9 cellular contexts compared by ENCODE assay signal in the genomic region with DNA sequence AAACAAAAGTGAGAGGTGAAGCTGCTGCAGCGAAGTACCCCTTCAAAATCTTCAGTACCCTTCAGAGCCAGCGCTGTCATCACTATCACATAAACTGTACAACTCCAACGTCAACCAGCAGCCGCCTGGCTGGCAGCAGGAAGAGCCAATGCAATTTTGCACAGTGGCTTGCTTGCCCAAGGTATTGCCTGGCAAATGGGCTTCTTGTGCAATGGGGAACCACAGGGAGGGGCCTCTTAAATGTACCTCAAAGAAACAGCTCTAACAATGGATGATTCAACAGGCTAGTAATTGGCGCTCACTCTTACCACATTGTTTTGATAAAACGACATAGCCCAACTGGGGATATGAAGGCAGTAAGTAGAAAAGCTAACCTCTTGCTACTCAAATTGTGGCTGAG.
DNase-seq lines count a peak whose midpoint lies in the region; ATAC-seq, FAIRE-seq and TF ChIP-seq lines count a peak whose summit lies in the region.
"Had no signal": no experiment of that assay in that cellular context is flagged by ENCODE, and none has a peak within 500 bp of the region (broad histone marks: within the 10 kb centered on the region; RNA-seq: fewer than 3 reads in every experiment).

No MANE protein-coding gene starts in this region.

- no peak for TF ChIP-seq POLR2A in GM12891 (IDR thresholded peaks at IDR 0.05; ENCODE audit: low read depth, low read length)

- no peak overlapping the region for H3K9ac ChIP-seq in neural progenitor cell

- BruUV-seq in A673 (replicated peaks; lab: Mats Ljungman, UMichigan): no TSS peak

- H3K4me3 ChIP-seq in RWPE2 (ENCODE audit: severe bottlenecking) (no peak overlapping the region), bronchial epithelial cell (ENCODE audit: low read depth, low read length) (no peak overlapping the region), neural progenitor cell (no peak overlapping the region), A673 (ENCODE audit: low read depth, low read length, poor library complexity, severe bottlenecking) (no peak overlapping the region)
- H3K4me3 ChIP-seq in naive thymus-derived CD4-positive, alpha-beta T cell (ENCODE audit: low read length): no peak overlapping the region

- intact Hi-C loops in naive thymus-derived CD4-positive, alpha-beta T cell (cut with micrococcal nuclease): loop anchor here (1.0 to 10.0 kb wide), 7 partner anchors 9 to 1325 kb away; a partner anchor contains a TSS
- intact Hi-C loops in A673 (cut with micrococcal nuclease; ENCODE audit: unreplicated experiment): no loop called here

- peaks cover 43 to 77% (median 64%) of the 10 kb centered on the region in 7 donors for H3K4me1 Mint-ChIP-seq in naive thymus-derived CD4-positive, alpha-beta T cell
- H3K4me1 Mint-ChIP-seq in neural progenitor cell: peaks cover 27% of the 10 kb centered on the region

- H3K27ac Mint-ChIP-seq in naive thymus-derived CD4-positive, alpha-beta T cell: peak overlapping the region; percentile 81 to 94 (median 86)
- H3K27ac Mint-ChIP-seq in neural progenitor cell: no peak overlapping the region

- H3K27ac ChIP-seq in RWPE2 (ENCODE audit: poor library complexity, severe bottlenecking): peak overlapping the region; percentile 99
- H3K27ac ChIP-seq in naive thymus-derived CD4-positive, alpha-beta T cell (ENCODE audit: low read depth, low read length): no peak overlapping the region
- no peak overlapping the region for H3K27ac ChIP-seq in neural progenitor cell
- H3K27ac ChIP-seq in A673 (ENCODE audit: low read depth, low read length, poor library complexity, severe bottlenecking): no peak overlapping the region

- ATAC-seq in RWPE2 (ENCODE audit: low read depth) (peak; percentile 56), GM18520 (IDR thresholded peaks at IDR 0.05; ENCODE audit: unreplicated experiment) (no peak)
- peak; percentile 74 for ATAC-seq in naive thymus-derived CD4-positive, alpha-beta T cell

- TF ChIP-seq CTCF in RWPE2 (IDR thresholded peaks at IDR 0.05; ENCODE audit: poor library complexity, severe bottlenecking) (no peak), bronchial epithelial cell (IDR thresholded peaks at IDR 0.05; ENCODE audit: insufficient read depth, low read length, severe bottlenecking) (no peak), neural progenitor cell (IDR thresholded peaks at IDR 0.05) (no peak), A673 (conservative IDR thresholded peaks at IDR 0.05; ENCODE audit: low read depth, low read length) (no peak)

- H2AFZ ChIP-seq in neural progenitor cell (replicated peaks): no peak overlapping the region

- H3K79me2 ChIP-seq in neural progenitor cell (ENCODE audit: low read depth): no peaks in the 10 kb centered on the region

- H3K4me1 ChIP-seq in RWPE2 (ENCODE audit: insufficient read depth, poor library complexity, severe bottlenecking) (peaks cover 81% of the 10 kb centered on the region), neural progenitor cell (peaks cover 48% of the 10 kb centered on the region), A673 (ENCODE audit: insufficient read depth, low read length, poor library complexity, severe bottlenecking) (no peaks in the 10 kb centered on the region)
- peaks cover 0 to 44% of the 10 kb centered on the region in 2 donors for H3K4me1 ChIP-seq in naive thymus-derived CD4-positive, alpha-beta T cell (ENCODE audit: control insufficient read depth in 2 of 2, insufficient read depth in 2 of 2, low read length in 2 of 2)

- H3K36me3 ChIP-seq in RWPE2 (ENCODE audit: low read depth) (no peaks in the 10 kb centered on the region), bronchial epithelial cell (ENCODE audit: control insufficient read depth, insufficient read depth, low read length) (no peaks in the 10 kb centered on the region), neural progenitor cell (no peaks in the 10 kb centered on the region), A673 (ENCODE audit: insufficient read depth, low read length, poor library complexity, severe bottlenecking) (no peaks in the 10 kb centered on the region)
- no peaks in the 10 kb centered on the region for H3K36me3 ChIP-seq in naive thymus-derived CD4-positive, alpha-beta T cell (ENCODE audit: control insufficient read depth in 2 of 3, insufficient read depth in 3 of 3, low read length in 3 of 3)

- FAIRE-seq in bronchial epithelial cell (lab: Jason Lieb, UNC) (peak; percentile 98), GM12891 (lab: Jason Lieb, UNC) (no peak)
- FAIRE-seq: colon had no signal

- peaks cover 22% of the 10 kb centered on the region for H3F3A ChIP-seq in neural progenitor cell (ENCODE audit: low read depth)

- peaks cover 0 to 19% (median 0%) of the 10 kb centered on the region in 5 donors for H3K36me3 Mint-ChIP-seq in naive thymus-derived CD4-positive, alpha-beta T cell
- no peaks in the 10 kb centered on the region for H3K36me3 Mint-ChIP-seq in neural progenitor cell

- H3K4me3 Mint-ChIP-seq in naive thymus-derived CD4-positive, alpha-beta T cell: peak overlapping the region; percentile 51 to 88 (median 78)
- H3K4me3 Mint-ChIP-seq in neural progenitor cell: no peak overlapping the region

- POLR2A ChIA-PET in naive thymus-derived CD4-positive, alpha-beta T cell (lab: Charles Lee): interaction anchor here (0.5 to 1.6 kb wide), 11 partner anchors 11 to 125 kb away, joined by 3 to 5 read pairs (median 3); a partner anchor contains a TSS
- POLR2A ChIA-PET in A673 (lab: Charles Lee; ENCODE audit: low non-redundant PET): no interaction called here

- no peaks in the 10 kb centered on the region for H4K20me1 ChIP-seq in neural progenitor cell (ENCODE audit: low read depth)

- peaks cover 0 to 5% (median 0%) of the 10 kb centered on the region in 11 donors for H3K9me3 Mint-ChIP-seq in naive thymus-derived CD4-positive, alpha-beta T cell
- H3K9me3 Mint-ChIP-seq in neural progenitor cell: no peaks in the 10 kb centered on the region

- CTCF ChIA-PET in naive thymus-derived CD4-positive, alpha-beta T cell (lab: Charles Lee): interaction anchor here (0.6 to 1.8 kb wide), 4 partner anchors 18 to 192 kb away, joined by 3 to 5 read pairs (median 3); a partner anchor contains a TSS
- CTCF ChIA-PET in A673 (lab: Charles Lee): no interaction called here

- peaks cover 0 to 10% (median 0%) of the 10 kb centered on the region in 5 donors for H3K27me3 Mint-ChIP-seq in naive thymus-derived CD4-positive, alpha-beta T cell
- peaks cover 10% of the 10 kb centered on the region for H3K27me3 Mint-ChIP-seq in neural progenitor cell (ENCODE audit: insufficient read depth, low read depth)

- no peaks in the 10 kb centered on the region for H3K27me3 ChIP-seq in RWPE2 (ENCODE audit: insufficient read depth, poor library complexity, severe bottlenecking)
- H3K27me3 ChIP-seq in bronchial epithelial cell (ENCODE audit: control insufficient read depth, insufficient read depth, low read length): no peaks in the 10 kb centered on the region
- H3K27me3 ChIP-seq in naive thymus-derived CD4-positive, alpha-beta T cell (ENCODE audit: control insufficient read depth in 2 of 2, insufficient read depth in 2 of 2, low read length in 2 of 2): no peaks in the 10 kb centered on the region
- peaks cover 18% of the 10 kb centered on the region for H3K27me3 ChIP-seq in neural progenitor cell
- no peaks in the 10 kb centered on the region for H3K27me3 ChIP-seq in A673 (replicated peaks; ENCODE audit: insufficient read depth, low read depth, low read length, poor library complexity)

- H3K9me3 ChIP-seq in RWPE2 (ENCODE audit: severe bottlenecking) (no peaks in the 10 kb centered on the region), neural progenitor cell (ENCODE audit: low read depth) (no peaks in the 10 kb centered on the region), A673 (ENCODE audit: low read depth, low read length, poor library complexity, severe bottlenecking) (no peaks in the 10 kb centered on the region)
- no peaks in the 10 kb centered on the region for H3K9me3 ChIP-seq in naive thymus-derived CD4-positive, alpha-beta T cell (ENCODE audit: control insufficient read depth in 2 of 3, low read length in 3 of 3)

- DNase-seq in GM04503 (ENCODE audit: low read depth) (peak; percentile 80), RWPE2 (ENCODE audit: low spot score) (peak; percentile 91), bronchial epithelial cell (ENCODE audit: low read depth) (peak; percentile 96), neural progenitor cell (ENCODE audit: low spot score) (no peak), A673 (ENCODE audit: low spot score) (no peak), GM12891 (ENCODE audit: insufficient read length, low spot score) (no peak)
- DNase-seq in naive thymus-derived CD4-positive, alpha-beta T cell: peak; percentile 20 to 66 (median 53)

- no peak overlapping the region for H3K4me2 ChIP-seq in neural progenitor cell

TF ChIP-seq in GM12891, 5 proteins besides CTCF, POLR2A, EP300 and RAD21:
- TF ChIP-seq PAX5 (IDR thresholded peaks at IDR 0.05; ENCODE audit: insufficient read depth, low read length, severe bottlenecking) (no peak), TAF1 (IDR thresholded peaks at IDR 0.05; ENCODE audit: low read depth, low read length) (no peak), POU2F2 (IDR thresholded peaks at IDR 0.05; ENCODE audit: low read depth, low read length) (no peak), POLR2AphosphoS5 (IDR thresholded peaks at IDR 0.05; ENCODE audit: low read depth, low read length) (no peak), SPI1 (IDR thresholded peaks at IDR 0.05; ENCODE audit: low read depth, low read length) (no peak)

Comparison
In these comparisons a context has a peak if more than half of its experiments do, and no peak if none do; other contexts are left out.
1. DNase-seq: peak in GM04503 (single experiment), RWPE2 (single experiment), bronchial epithelial cell (single experiment) and naive thymus-derived CD4-positive, alpha-beta T cell (9 of 9); none in neural progenitor cell (single experiment), A673 (single experiment) and GM12891 (single experiment).